ENCODE assay signal across 26 cellular contexts in the genomic region with DNA sequence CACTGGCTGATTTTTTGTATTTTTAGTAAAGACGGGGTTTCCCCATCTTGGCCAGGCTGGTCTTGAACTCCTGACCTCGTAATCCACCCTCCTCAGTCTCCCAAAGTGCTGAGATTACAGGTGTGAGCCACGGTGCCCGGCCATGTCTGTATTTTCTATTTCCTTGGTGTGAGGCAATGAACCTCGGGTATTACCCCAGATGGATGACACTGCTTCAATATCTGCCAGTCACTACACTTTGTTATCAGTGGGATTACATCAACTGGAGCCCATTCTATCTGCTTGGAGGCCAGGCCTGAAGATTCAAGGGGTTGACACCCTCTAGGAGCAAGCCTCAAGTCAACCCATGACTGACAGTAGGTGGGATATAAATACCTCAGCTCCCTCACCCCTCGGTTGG. TPM values are rescaled to one million over a fixed set of nuclear protein-coding genes. Genes with fewer than 3 reads are reported as not detected.
"Had no signal": no experiment of that assay in that cellular context is flagged by ENCODE, and none has a peak within 500 bp of the region (broad histone marks: within the 10 kb centered on the region; RNA-seq: fewer than 3 reads in every experiment).

No MANE protein-coding gene starts in this region.

- H3K4me1 Mint-ChIP-seq: mesothelial cell of epicardium; neural progenitor cell; stimulated activated memory B cell treated with anti-CD40 and anti-IgM and Interleukin-4, amounts not matched to agents 10 μg/mL and 1 μg/mL and 100 μg/mL, for 72 hours had no signal

- ATAC-seq: gastroesophageal sphincter; left cardiac atrium; natural killer cell treated with Interleukin-12 subunit alpha and Interleukin-12 subunit beta and Interleukin-15 and Interleukin-18, amount 100 ng/mL, for 72 hours; pancreas; psoas muscle; right lobe of liver; stimulated activated memory B cell treated with anti-CD40 and anti-IgM and Interleukin-4, amounts not matched to agents 10 μg/mL and 1 μg/mL and 100 μg/mL, for 72 hours had no signal

- DNase-seq: dermis blood vessel endothelial cell; esophagus squamous epithelium; foreskin fibroblast; glutamatergic neuron; kidney; left cardiac atrium; left ventricle myocardium inferior; lower lobe of right lung; occipital lobe; pancreas; psoas muscle; retina; right lobe of liver; stimulated activated CD4-positive, alpha-beta T cell treated with anti-CD3 and anti-CD28 coated beads, Interleukin-15, amount 100 ng/mL, for 24 hours; stimulated activated CD4-positive, alpha-beta T cell treated with anti-CD3 and anti-CD28 coated beads, Interleukin-1b, Interleukin-23, amount 100 ng/mL, for 48 hours; stimulated activated CD4-positive, alpha-beta T cell treated with anti-CD3 and anti-CD28 coated beads, Interleukin-4, amount 100 ng/mL, for 24 hours; stomach; substantia nigra; transverse colon had no signal

- H3K36me3 Mint-ChIP-seq: mesothelial cell of epicardium; natural killer cell treated with Interleukin-12 subunit alpha and Interleukin-12 subunit beta and Interleukin-15 and Interleukin-18, amount 100 ng/mL, for 72 hours; neural progenitor cell had no signal

- H3K27ac Mint-ChIP-seq: memory B cell; mesothelial cell of epicardium; neural progenitor cell; stimulated activated memory B cell treated with anti-CD40 and anti-IgM and Interleukin-4, amounts not matched to agents 10 μg/mL and 1 μg/mL and 100 μg/mL, for 72 hours had no signal

- H3K4me3 Mint-ChIP-seq: memory B cell; mesothelial cell of epicardium; natural killer cell treated with Interleukin-12 subunit alpha and Interleukin-12 subunit beta and Interleukin-15 and Interleukin-18, amount 100 ng/mL, for 72 hours; neural progenitor cell; stimulated activated memory B cell treated with anti-CD40 and anti-IgM and Interleukin-4, amounts not matched to agents 10 μg/mL and 1 μg/mL and 100 μg/mL, for 72 hours had no signal

RNA-seq across cellular contexts. Expression of gene ADGRE1, which starts 1.1 kb away (rescaled TPM):
- total RNA-seq: dermis blood vessel endothelial cell, epithelial cell of proximal tubule, left ventricle myocardium inferior, mesothelial cell of epicardium, occipital lobe had no signal
